ENCODE assay signal across 1 cellular context in the genomic region with DNA sequence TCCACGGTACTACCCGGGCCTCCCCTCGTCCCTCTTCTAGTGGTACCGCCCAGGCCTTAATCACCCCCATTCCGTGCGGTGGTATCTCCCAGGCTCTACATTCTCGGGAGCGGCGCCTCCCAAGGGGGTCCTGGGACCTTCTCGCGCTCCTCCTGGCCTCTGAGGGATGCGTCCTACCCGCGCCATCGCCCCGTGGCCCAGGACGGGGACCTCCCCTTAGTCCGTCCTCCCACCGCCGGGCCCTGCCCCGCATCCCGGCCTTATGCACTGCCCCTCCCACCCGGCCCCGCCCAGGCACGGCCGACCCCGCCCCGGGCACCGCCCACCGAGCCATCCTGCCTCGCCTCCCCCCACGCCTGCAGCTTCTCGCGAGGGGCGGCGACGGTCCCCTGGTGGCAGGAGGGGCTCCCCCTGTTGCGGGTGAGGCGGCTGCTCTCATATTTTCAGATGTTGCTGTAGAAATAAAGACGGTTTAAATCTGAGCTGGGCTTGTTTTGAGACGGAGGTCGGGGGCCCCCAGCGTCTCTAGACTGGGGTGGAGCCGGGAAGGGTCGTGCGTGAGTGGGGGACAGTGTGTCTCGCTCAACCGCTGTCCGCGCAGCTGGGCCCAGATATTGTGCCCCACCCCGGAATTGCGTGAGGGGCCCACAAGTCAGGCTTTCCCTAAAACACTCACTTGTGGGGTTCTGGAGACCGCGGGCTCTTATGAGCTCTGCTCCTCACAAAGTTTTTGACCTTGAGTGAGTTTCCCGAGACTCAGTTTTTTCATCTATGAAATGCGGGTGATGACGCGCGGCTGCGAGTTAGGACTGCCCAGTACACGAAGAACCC.
A peak's percentile ranks its signal among the peaks of the same experiment; 100 is the strongest.
TF ChIP-seq lines count a peak whose summit lies in the region.

No MANE protein-coding gene starts in this region.

TF ChIP-seq in K562, 482 proteins besides CTCF, POLR2A, EP300 and RAD21 (continued from another document and continues in another):
- TF ChIP-seq, protein P1, sequence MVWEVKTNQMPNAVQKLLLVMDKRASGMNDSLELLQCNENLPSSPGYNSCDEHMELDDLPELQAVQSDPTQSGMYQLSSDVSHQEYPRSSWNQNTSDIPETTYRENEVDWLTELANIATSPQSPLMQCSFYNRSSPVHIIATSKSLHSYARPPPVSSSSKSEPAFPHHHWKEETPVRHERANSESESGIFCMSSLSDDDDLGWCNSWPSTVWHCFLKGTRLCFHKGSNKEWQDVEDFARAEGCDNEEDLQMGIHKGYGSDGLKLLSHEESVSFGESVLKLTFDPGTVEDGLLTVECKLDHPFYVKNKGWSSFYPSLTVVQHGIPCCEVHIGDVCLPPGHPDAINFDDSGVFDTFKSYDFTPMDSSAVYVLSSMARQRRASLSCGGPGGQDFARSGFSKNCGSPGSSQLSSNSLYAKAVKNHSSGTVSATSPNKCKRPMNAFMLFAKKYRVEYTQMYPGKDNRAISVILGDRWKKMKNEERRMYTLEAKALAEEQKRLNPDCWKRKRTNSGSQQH (CRISPR knock-in tag; IDR thresholded peaks at IDR 0.05) = no peak
- TF ChIP-seq BCLAF1 (IDR thresholded peaks at IDR 0.05; ENCODE audit: borderline replicate concordance in 1 of 2, control insufficient read depth in 1 of 2, low read depth in 2 of 2, low read length in 1 of 2) = peak in 1 of 2 experiments; percentile 87; a peak in 2 of 4 replicates
- TF ChIP-seq HES1 (IDR thresholded peaks at IDR 0.05; ENCODE audit: low read depth) = 0 out of 2 replicates have a peak, but pooled peaks have one; percentile 30
- TF ChIP-seq ZBED1 (IDR thresholded peaks at IDR 0.05) = 0 out of 2 replicates have a peak, but pooled peaks have one; percentile 30
- 0 out of 2 replicates have a peak, but pooled peaks have one; percentile 22 for TF ChIP-seq CREM (IDR thresholded peaks at IDR 0.05; ENCODE audit: low read depth)
- 0 out of 2 replicates have a peak, but pooled peaks have one; percentile 17 for TF ChIP-seq TEAD4 (IDR thresholded peaks at IDR 0.05; ENCODE audit: low read length)
- TF ChIP-seq TEAD4 (CRISPR knock-in tag; IDR thresholded peaks at IDR 0.05; ENCODE audit: borderline replicate concordance) = no peak
- TF ChIP-seq TCFL5 (CRISPR knock-in tag; conservative IDR thresholded peaks at IDR 0.05) = no peak
- TF ChIP-seq, protein P2, sequence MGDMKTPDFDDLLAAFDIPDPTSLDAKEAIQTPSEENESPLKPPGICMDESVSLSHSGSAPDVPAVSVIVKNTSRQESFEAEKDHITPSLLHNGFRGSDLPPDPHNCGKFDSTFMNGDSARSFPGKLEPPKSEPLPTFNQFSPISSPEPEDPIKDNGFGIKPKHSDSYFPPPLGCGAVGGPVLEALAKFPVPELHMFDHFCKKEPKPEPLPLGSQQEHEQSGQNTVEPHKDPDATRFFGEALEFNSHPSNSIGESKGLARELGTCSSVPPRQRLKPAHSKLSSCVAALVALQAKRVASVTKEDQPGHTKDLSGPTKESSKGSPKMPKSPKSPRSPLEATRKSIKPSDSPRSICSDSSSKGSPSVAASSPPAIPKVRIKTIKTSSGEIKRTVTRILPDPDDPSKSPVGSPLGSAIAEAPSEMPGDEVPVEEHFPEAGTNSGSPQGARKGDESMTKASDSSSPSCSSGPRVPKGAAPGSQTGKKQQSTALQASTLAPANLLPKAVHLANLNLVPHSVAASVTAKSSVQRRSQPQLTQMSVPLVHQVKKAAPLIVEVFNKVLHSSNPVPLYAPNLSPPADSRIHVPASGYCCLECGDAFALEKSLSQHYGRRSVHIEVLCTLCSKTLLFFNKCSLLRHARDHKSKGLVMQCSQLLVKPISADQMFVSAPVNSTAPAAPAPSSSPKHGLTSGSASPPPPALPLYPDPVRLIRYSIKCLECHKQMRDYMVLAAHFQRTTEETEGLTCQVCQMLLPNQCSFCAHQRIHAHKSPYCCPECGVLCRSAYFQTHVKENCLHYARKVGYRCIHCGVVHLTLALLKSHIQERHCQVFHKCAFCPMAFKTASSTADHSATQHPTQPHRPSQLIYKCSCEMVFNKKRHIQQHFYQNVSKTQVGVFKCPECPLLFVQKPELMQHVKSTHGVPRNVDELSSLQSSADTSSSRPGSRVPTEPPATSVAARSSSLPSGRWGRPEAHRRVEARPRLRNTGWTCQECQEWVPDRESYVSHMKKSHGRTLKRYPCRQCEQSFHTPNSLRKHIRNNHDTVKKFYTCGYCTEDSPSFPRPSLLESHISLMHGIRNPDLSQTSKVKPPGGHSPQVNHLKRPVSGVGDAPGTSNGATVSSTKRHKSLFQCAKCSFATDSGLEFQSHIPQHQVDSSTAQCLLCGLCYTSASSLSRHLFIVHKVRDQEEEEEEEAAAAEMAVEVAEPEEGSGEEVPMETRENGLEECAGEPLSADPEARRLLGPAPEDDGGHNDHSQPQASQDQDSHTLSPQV (IDR thresholded peaks at IDR 0.05) = 0 out of 2 replicates have a peak, but pooled peaks have one; percentile 25
- 0 out of 6 replicates have a peak, but pooled peaks of 1 of the 3 experiments have one; percentile 28 for TF ChIP-seq ZBTB11 (CRISPR knock-in tag; IDR thresholded peaks at IDR 0.05)
- TF ChIP-seq HMG20A (CRISPR knock-in tag; conservative IDR thresholded peaks at IDR 0.05) = no peak
- no peak for TF ChIP-seq CBX3 (IDR thresholded peaks at IDR 0.05; ENCODE audit: borderline replicate concordance in 1 of 2, low read length in 2 of 2)
- TF ChIP-seq, protein P3, sequence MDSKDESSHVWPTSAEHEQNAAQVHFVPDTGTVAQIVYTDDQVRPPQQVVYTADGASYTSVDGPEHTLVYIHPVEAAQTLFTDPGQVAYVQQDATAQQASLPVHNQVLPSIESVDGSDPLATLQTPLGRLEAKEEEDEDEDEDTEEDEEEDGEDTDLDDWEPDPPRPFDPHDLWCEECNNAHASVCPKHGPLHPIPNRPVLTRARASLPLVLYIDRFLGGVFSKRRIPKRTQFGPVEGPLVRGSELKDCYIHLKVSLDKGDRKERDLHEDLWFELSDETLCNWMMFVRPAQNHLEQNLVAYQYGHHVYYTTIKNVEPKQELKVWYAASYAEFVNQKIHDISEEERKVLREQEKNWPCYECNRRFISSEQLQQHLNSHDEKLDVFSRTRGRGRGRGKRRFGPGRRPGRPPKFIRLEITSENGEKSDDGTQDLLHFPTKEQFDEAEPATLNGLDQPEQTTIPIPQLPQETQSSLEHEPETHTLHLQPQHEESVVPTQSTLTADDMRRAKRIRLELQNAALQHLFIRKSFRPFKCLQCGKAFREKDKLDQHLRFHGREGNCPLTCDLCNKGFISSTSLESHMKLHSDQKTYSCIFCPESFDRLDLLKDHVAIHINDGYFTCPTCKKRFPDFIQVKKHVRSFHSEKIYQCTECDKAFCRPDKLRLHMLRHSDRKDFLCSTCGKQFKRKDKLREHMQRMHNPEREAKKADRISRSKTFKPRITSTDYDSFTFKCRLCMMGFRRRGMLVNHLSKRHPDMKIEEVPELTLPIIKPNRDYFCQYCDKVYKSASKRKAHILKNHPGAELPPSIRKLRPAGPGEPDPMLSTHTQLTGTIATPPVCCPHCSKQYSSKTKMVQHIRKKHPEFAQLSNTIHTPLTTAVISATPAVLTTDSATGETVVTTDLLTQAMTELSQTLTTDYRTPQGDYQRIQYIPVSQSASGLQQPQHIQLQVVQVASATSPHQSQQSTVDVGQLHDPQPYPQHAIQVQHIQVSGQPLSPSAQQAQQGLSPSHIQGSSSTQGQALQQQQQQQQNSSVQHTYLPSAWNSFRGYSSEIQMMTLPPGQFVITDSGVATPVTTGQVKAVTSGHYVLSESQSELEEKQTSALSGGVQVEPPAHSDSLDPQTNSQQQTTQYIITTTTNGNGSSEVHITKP (IDR thresholded peaks at IDR 0.05; ENCODE audit: partially characterized antibody) = peak; percentile 99
- peak; percentile 86 for TF ChIP-seq TCF7L2 (IDR thresholded peaks at IDR 0.05; ENCODE audit: low read depth, low read length)
- peak; percentile 43; the same call in 1 of the 2 replicates for TF ChIP-seq SAFB (IDR thresholded peaks at IDR 0.05; ENCODE audit: borderline replicate concordance, low read depth, low read length)
- TF ChIP-seq RCOR1 (IDR thresholded peaks at IDR 0.05; ENCODE audit: borderline replicate concordance in 1 of 2, low read depth in 2 of 2, low read length in 2 of 2) = 0 out of 4 replicates have a peak, but pooled peaks of 1 of the 2 experiments have one; percentile 2
- TF ChIP-seq, protein P4, sequence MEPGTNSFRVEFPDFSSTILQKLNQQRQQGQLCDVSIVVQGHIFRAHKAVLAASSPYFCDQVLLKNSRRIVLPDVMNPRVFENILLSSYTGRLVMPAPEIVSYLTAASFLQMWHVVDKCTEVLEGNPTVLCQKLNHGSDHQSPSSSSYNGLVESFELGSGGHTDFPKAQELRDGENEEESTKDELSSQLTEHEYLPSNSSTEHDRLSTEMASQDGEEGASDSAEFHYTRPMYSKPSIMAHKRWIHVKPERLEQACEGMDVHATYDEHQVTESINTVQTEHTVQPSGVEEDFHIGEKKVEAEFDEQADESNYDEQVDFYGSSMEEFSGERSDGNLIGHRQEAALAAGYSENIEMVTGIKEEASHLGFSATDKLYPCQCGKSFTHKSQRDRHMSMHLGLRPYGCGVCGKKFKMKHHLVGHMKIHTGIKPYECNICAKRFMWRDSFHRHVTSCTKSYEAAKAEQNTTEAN (CRISPR knock-in tag; IDR thresholded peaks at IDR 0.05) = peak; percentile 65; the same call in 1 of the 2 replicates
- no peak for TF ChIP-seq PREB (CRISPR knock-in tag; IDR thresholded peaks at IDR 0.05)
- TF ChIP-seq PHF20 (IDR thresholded peaks at IDR 0.05; ENCODE audit: partially characterized antibody) = peak; percentile 30
- peak; percentile 52 for TF ChIP-seq TBP (optimal IDR thresholded peaks at IDR 0.05; ENCODE audit: low read depth, low read length)
- TF ChIP-seq MYC (IDR thresholded peaks at IDR 0.05; ENCODE audit: low read depth, low read length) = peak; percentile 54
- peak; percentile 66; the same call in 1 of the 2 replicates for TF ChIP-seq MYC (CRISPR knock-in tag; IDR thresholded peaks at IDR 0.05; ENCODE audit: borderline replicate concordance, low read depth)
- no peak for TF ChIP-seq FOXP4 (CRISPR knock-in tag; IDR thresholded peaks at IDR 0.05; ENCODE audit: borderline replicate concordance)
- no peak for TF ChIP-seq ETV6 (IDR thresholded peaks at IDR 0.05; ENCODE audit: borderline replicate concordance in 1 of 2, low read depth in 2 of 2, low read length in 1 of 2)
- no peak for TF ChIP-seq ETV6 (CRISPR knock-in tag; IDR thresholded peaks at IDR 0.05; ENCODE audit: borderline replicate concordance)
